15 cellular contexts compared by ENCODE assay signal in genomic region chr5:43425965-43426364, GRCh38. TPM values are rescaled to one million over a fixed set of nuclear protein-coding genes. Genes with fewer than 3 reads are reported as not detected.
DNase-seq lines count a peak whose midpoint lies in the region; ATAC-seq and TF ChIP-seq lines count a peak whose summit lies in the region.
"Had no signal": no experiment of that assay in that cellular context is flagged by ENCODE, and none has a peak within 500 bp of the region (broad histone marks: within the 10 kb centered on the region; RNA-seq: fewer than 3 reads in every experiment).

No MANE protein-coding gene starts in this region.

- peaks cover 2% of the 10 kb centered on the region for H3K36me3 Mint-ChIP-seq in endodermal cell (ENCODE audit: low read depth)
- H3K36me3 Mint-ChIP-seq: WTC11 had no signal

- H3K4me3 ChIP-seq in AG04449 (ENCODE audit: low read depth, low read length) (no peak overlapping the region), astrocyte of the spinal cord (ENCODE audit: low read depth, low read length) (no peak overlapping the region), endodermal cell (ENCODE audit: low read length) (no peak overlapping the region)

- H3K27ac Mint-ChIP-seq in endodermal cell, result no peak overlapping the region
- H3K27ac Mint-ChIP-seq: B cell, WTC11 had no signal

- in situ Hi-C loops in astrocyte of the spinal cord (cut with HindIII; ENCODE audit: low sequenced_read_pairs), result no loop called here

- H3K4me1 ChIP-seq in endodermal cell (ENCODE audit: control insufficient read depth, insufficient read depth, low read length), result no peaks in the 10 kb centered on the region

- H3K9ac ChIP-seq in endodermal cell (ENCODE audit: extremely low read depth, low read length, poor library complexity, severe bottlenecking), result no peak overlapping the region

- POLR2A ChIA-PET in AG04449 (lab: Yijun Ruan, JAX), result interaction anchor here (0.5 kb wide), 1 partner anchor 89 kb away, joined by 4 read pairs; the partner anchor contains the start of gene C5orf34

- no peak for ATAC-seq in HG03175 (IDR thresholded peaks at IDR 0.05; ENCODE audit: unreplicated experiment)
- ATAC-seq: WTC11 had no signal

- TF ChIP-seq CTCF in AG04449 (IDR thresholded peaks at IDR 0.05; ENCODE audit: insufficient read depth, low read length, missing control alignments) (no peak), astrocyte of the spinal cord (IDR thresholded peaks at IDR 0.05; ENCODE audit: low read depth, low read length) (no peak), endodermal cell (conservative IDR thresholded peaks at IDR 0.05) (no peak)

- CTCF ChIA-PET in AG04449 (lab: Yijun Ruan, JAX), result interaction anchor here (1.0 to 1.3 kb wide), 3 partner anchors 13 to 201 kb away, joined by 3 read pairs; partner anchors contain the start of gene CCL28

- peak; percentile 49 for DNase-seq in AG04449 (ENCODE audit: low read depth, low spot score)
- peak; percentile 78 for DNase-seq in HS-5 (ENCODE audit: low read depth)
- DNase-seq in astrocyte of the spinal cord (ENCODE audit: low read depth, low spot score), result peak; percentile 94
- DNase-seq in kidney glomerular epithelial cell (lab: John Stamatoyannopoulos, UW), result peak; percentile 80
- DNase-seq in dermis blood vessel endothelial cell, result no peak
- DNase-seq in endodermal cell, result no peak
- no peak for DNase-seq in NCI-H1417 (lab: John Stamatoyannopoulos, UW)
- DNase-seq: hypothalamus, midbrain, NCI-H2081 treated with DMSO at 0.1 percent for 48 hours, right cardiac atrium, RPMI8226 had no signal

- H3K4me1 Mint-ChIP-seq in endodermal cell, result peaks cover 12% of the 10 kb centered on the region
- H3K4me1 Mint-ChIP-seq: B cell, WTC11 had no signal

- H3K9me3 Mint-ChIP-seq in endodermal cell, result peaks cover 13% of the 10 kb centered on the region

- WGBS in endodermal cell (ENCODE audit: insufficient coverage in 1 of 2, insufficient read length in 1 of 2), 2 experiments, result 86 to 92% methylated on average over 2 of the region's 2 CpGs

- no peaks in the 10 kb centered on the region for H3K27me3 ChIP-seq in endodermal cell (ENCODE audit: control insufficient read depth, insufficient read depth, low read length, poor library complexity, severe bottlenecking)

- no peak overlapping the region for H3K27ac ChIP-seq in endodermal cell (ENCODE audit: low read depth, low read length)

- no peaks in the 10 kb centered on the region for H3K36me3 ChIP-seq in endodermal cell (ENCODE audit: control insufficient read depth, insufficient read depth, low read length)

- no peak overlapping the region for H3K4me3 Mint-ChIP-seq in endodermal cell
- H3K4me3 Mint-ChIP-seq: B cell, WTC11 had no signal

- peaks cover 12% of the 10 kb centered on the region for H3K9me3 ChIP-seq in endodermal cell (ENCODE audit: control insufficient read depth, low read length)

- H3K27me3 Mint-ChIP-seq in endodermal cell (ENCODE audit: insufficient read depth), result no peaks in the 10 kb centered on the region

RNA-seq across cellular contexts. Expression of gene CCL28, which starts 13.8 kb away (rescaled TPM):
- total RNA-seq in dermis blood vessel endothelial cell, result 1.2 and 3.6 TPM in 2 replicates
- total RNA-seq in endodermal cell, result 1 to 10 TPM in 1 of 2 donors, not detected in 1; 1.7 TPM
- not detected for polyA plus RNA-seq in endodermal cell (2013, experiment 1 of 2)
- not detected for polyA plus RNA-seq in endodermal cell (2013, experiment 2 of 2)

RNA-seq across cellular contexts. Expression of gene TMEM267, which starts 57.7 kb away (rescaled TPM):
- total RNA-seq in dermis blood vessel endothelial cell (5.8 and 10.2 TPM in 2 replicates), endodermal cell (1 to 10 TPM; 8.3 to 8.9 TPM)
- polyA plus RNA-seq in endodermal cell (2013, experiment 1 of 2), result 10.7 TPM
- polyA plus RNA-seq in endodermal cell (2013, experiment 2 of 2), result 10.1 TPM

Comparison
In these comparisons a context has a peak if more than half of its experiments do, and no peak if none do; other contexts are left out.
1. DNase-seq: peak in AG04449 (single experiment), HS-5 (single experiment), astrocyte of the spinal cord (single experiment) and kidney glomerular epithelial cell (single experiment); none in dermis blood vessel endothelial cell (single experiment), endodermal cell (single experiment) and NCI-H1417 (0 of 3).